ENCODE assay signal across 13 cellular contexts in genomic region chr18:40347261-40347660, GRCh38.
A peak's percentile ranks its signal among the peaks of the same experiment; 100 is the strongest.
DNase-seq lines count a peak whose midpoint lies in the region.
"Had no signal": no experiment of that assay in that cellular context is flagged by ENCODE, and none has a peak within 500 bp of the region (broad histone marks: within the 10 kb centered on the region; RNA-seq: fewer than 3 reads in every experiment).

No MANE protein-coding gene starts in this region.

- peak; percentile 34 for DNase-seq in NCI-H82 (lab: John Stamatoyannopoulos, UW)
- DNase-seq in NCI-H82 treated with DMSO at 0.1 percent for 48 hours (lab: John Stamatoyannopoulos, UW; ENCODE audit: unreplicated experiment) = no peak
- peak; percentile 31 for DNase-seq in NCI-H2107 (lab: John Stamatoyannopoulos, UW)
- DNase-seq in left kidney (ENCODE audit: low read depth, low spot score) = peak; percentile 22
- DNase-seq in DMS 273 treated with DMSO at 0.1 percent for 48 hours (lab: John Stamatoyannopoulos, UW) = no peak
- DNase-seq in NCI-H146 treated with DMSO at 0.1 percent for 48 hours (lab: John Stamatoyannopoulos, UW; ENCODE audit: unreplicated experiment) = no peak
- no peak for DNase-seq in COR-L47 (lab: John Stamatoyannopoulos, UW)
- DNase-seq: 8988T; Calu3; CD4-positive, alpha-beta memory T cell; DMS79 treated with DMSO at 0.1 percent for 48 hours; GF-D8; GM23248 had no signal

Comparison
In these comparisons a context has a peak if more than half of its experiments do, and no peak if none do; other contexts are left out.
1. DNase-seq: peak in NCI-H82 (single experiment), NCI-H2107 (single experiment) and left kidney (single experiment); none in NCI-H82 treated with DMSO at 0.1 percent for 48 hours (single experiment), DMS 273 treated with DMSO at 0.1 percent for 48 hours (single experiment), NCI-H146 treated with DMSO at 0.1 percent for 48 hours (single experiment) and COR-L47 (single experiment).